In genomic region chr1:235266325-235266724, GRCh38 we compare ENCODE assay signal across 16 cellular contexts.
DNase-seq lines count a peak whose midpoint lies in the region; TF ChIP-seq lines count a peak whose summit lies in the region.
"Had no signal": no experiment of that assay in that cellular context is flagged by ENCODE, and none has a peak within 500 bp of the region (broad histone marks: within the 10 kb centered on the region; RNA-seq: fewer than 3 reads in every experiment).

No MANE protein-coding gene starts in this region.

- no peak overlapping the region for H4K91ac ChIP-seq in mesenchymal stem cell (ENCODE audit: low read length)

- H3K4me1 Mint-ChIP-seq in IgD-negative memory B cell (peaks cover 47 to 53% (median 47%) of the 10 kb centered on the region in 3 donors), brain (peaks cover 55% of the 10 kb centered on the region)

- DNase-seq in DMS53 (lab: John Stamatoyannopoulos, UW) = peak; percentile 33
- no peak for DNase-seq in DMS53 treated with DMSO at 0.1 percent for 48 hours (lab: John Stamatoyannopoulos, UW; ENCODE audit: unreplicated experiment)
- DNase-seq in mesenchymal stem cell = peak; percentile 20
- DNase-seq in DMS153 treated with DMSO at 0.1 percent for 48 hours (lab: John Stamatoyannopoulos, UW; ENCODE audit: unreplicated experiment) = no peak
- DNase-seq in DMS 273 (lab: John Stamatoyannopoulos, UW; ENCODE audit: unreplicated experiment) = no peak
- DNase-seq in SK-N-DZ (ENCODE audit: low spot score) = no peak
- DNase-seq: activated B cell treated with CpG ODN at 0.5 μM for 24 hours; activated naive CD4-positive, alpha-beta T cell; caudate nucleus; heart right ventricle; KG1; NCI-H1694 treated with DMSO at 0.1 percent for 48 hours; NCI-H774 had no signal

- H2AFZ ChIP-seq in mesenchymal stem cell (ENCODE audit: low read depth, low read length) = no peak overlapping the region

- H3K14ac ChIP-seq in mesenchymal stem cell (ENCODE audit: low read length in 2 of 2) = no peak overlapping the region

- no CpG with 5 or more reads among the region's 1 CpG for WGBS in mesenchymal stem cell

- H3K4me3 Mint-ChIP-seq in IgD-negative memory B cell (peak overlapping the region in 1 of 4 donors; percentile 44), brain (peak overlapping the region in 3 of 5 experiments; percentile 28 to 73 (median 33))
- H3K4me3 Mint-ChIP-seq: activated B cell treated with CpG ODN at 0.5 μM for 24 hours had no signal

- no peak overlapping the region for H4K8ac ChIP-seq in mesenchymal stem cell (ENCODE audit: low read length)

- H3K9ac ChIP-seq in mesenchymal stem cell (ENCODE audit: low read length) = peak overlapping the region; percentile 26

- no peak overlapping the region for H3K4me2 ChIP-seq in mesenchymal stem cell (ENCODE audit: low read length, poor library complexity, severe bottlenecking)

- H3K36me3 ChIP-seq in mesenchymal stem cell (ENCODE audit: control insufficient read depth in 1 of 2, insufficient read depth in 2 of 2, low read depth in 1 of 2, low read length in 2 of 2) = peaks cover 0 to 2% of the 10 kb centered on the region in 2 experiments
- H3K36me3 ChIP-seq: heart right ventricle had no signal

- H3K36me3 Mint-ChIP-seq in IgD-negative memory B cell (peaks cover 5% of the 10 kb centered on the region), brain (peaks cover 5% of the 10 kb centered on the region)

- H3K4me3 ChIP-seq in mesenchymal stem cell (ENCODE audit: insufficient read depth in 1 of 2, low read depth in 1 of 2, low read length in 2 of 2) = no peak overlapping the region
- H3K4me3 ChIP-seq: heart right ventricle had no signal

- H3K9me3 Mint-ChIP-seq in IgD-negative memory B cell (no peaks in the 10 kb centered on the region), brain (no peaks in the 10 kb centered on the region)
- H3K9me3 Mint-ChIP-seq: activated B cell treated with CpG ODN at 0.5 μM for 24 hours had no signal

- H3K27me3 ChIP-seq in mesenchymal stem cell (ENCODE audit: control insufficient read depth in 1 of 2, insufficient read depth in 1 of 2, low read length in 2 of 2) = no peaks in the 10 kb centered on the region
- H3K27me3 ChIP-seq: heart right ventricle had no signal

- no peak overlapping the region for H3K27ac ChIP-seq in mesenchymal stem cell (ENCODE audit: low read length, poor library complexity, severe bottlenecking)
- H3K27ac ChIP-seq: 22Rv1, heart right ventricle had no signal

- H3K27me3 Mint-ChIP-seq in IgD-negative memory B cell = no peaks in the 10 kb centered on the region
- H3K27me3 Mint-ChIP-seq in brain = no peaks in the 10 kb centered on the region
- H3K27me3 Mint-ChIP-seq: activated B cell treated with CpG ODN at 0.5 μM for 24 hours had no signal

- H2BK12ac ChIP-seq in mesenchymal stem cell (ENCODE audit: low read length in 2 of 2) = no peak overlapping the region

- no peak overlapping the region for H3K23ac ChIP-seq in mesenchymal stem cell (ENCODE audit: low read length in 2 of 2)

- H2BK15ac ChIP-seq in mesenchymal stem cell (ENCODE audit: low read depth, poor library complexity, severe bottlenecking) = no peak overlapping the region

- no peaks in the 10 kb centered on the region for H3K9me3 ChIP-seq in mesenchymal stem cell (ENCODE audit: control insufficient read depth, low read length)
- H3K9me3 ChIP-seq: heart right ventricle had no signal

- peaks cover 4% of the 10 kb centered on the region for H3K79me1 ChIP-seq in mesenchymal stem cell (replicated peaks; ENCODE audit: low read length, poor library complexity, severe bottlenecking)

- H3K4ac ChIP-seq in mesenchymal stem cell (ENCODE audit: low read depth in 1 of 2, low read length in 2 of 2) = no peak overlapping the region

- H2AK5ac ChIP-seq in mesenchymal stem cell (ENCODE audit: low read length, severe bottlenecking) = no peak overlapping the region

- H2BK5ac ChIP-seq in mesenchymal stem cell (ENCODE audit: low read depth, low read length, poor library complexity, severe bottlenecking) = no peak overlapping the region

- TF ChIP-seq CTCF in brain (conservative IDR thresholded peaks at IDR 0.05) = no peak

- no peak overlapping the region for H2BK120ac ChIP-seq in mesenchymal stem cell (ENCODE audit: low read depth, low read length)

- peaks cover 2% of the 10 kb centered on the region for H3K4me1 ChIP-seq in mesenchymal stem cell (ENCODE audit: control insufficient read depth, insufficient read depth, low read depth, low read length)

- H3K27ac Mint-ChIP-seq in IgD-negative memory B cell (peak overlapping the region in 2 of 3 donors; percentile 30 to 43), brain (peak overlapping the region in 4 of 5 experiments; percentile 30 to 80 (median 66))

- H3K18ac ChIP-seq in mesenchymal stem cell (ENCODE audit: low read depth in 1 of 2, low read length in 2 of 2) = no peak overlapping the region

Comparison
In these comparisons a context has a peak if more than half of its experiments do, and no peak if none do; other contexts are left out.
1. DNase-seq: peak in DMS53 (single experiment) and mesenchymal stem cell (single experiment); none in DMS53 treated with DMSO at 0.1 percent for 48 hours (single experiment), DMS153 treated with DMSO at 0.1 percent for 48 hours (single experiment), DMS 273 (single experiment) and SK-N-DZ (single experiment).